Comparison of ENCODE assay signal across 2 cellular contexts in the genomic region with DNA sequence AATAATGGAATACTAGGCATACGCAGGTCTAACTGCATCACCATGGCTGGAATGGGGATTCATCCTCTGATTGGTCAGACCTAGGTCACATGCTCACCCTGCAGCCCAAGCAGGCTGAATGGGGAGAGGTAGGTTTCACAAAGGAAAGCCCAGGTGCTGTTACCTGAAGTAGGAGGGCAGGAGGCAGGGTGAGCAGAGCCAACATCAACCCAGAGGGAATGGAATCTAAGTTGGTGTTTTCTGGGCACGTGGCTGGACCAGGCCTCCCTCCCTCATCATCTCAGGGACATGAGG.
TF ChIP-seq lines count a peak whose summit lies in the region.

No MANE protein-coding gene starts in this region.

TF ChIP-seq in HepG2, 621 proteins besides CTCF, POLR2A, EP300 and RAD21:
- TF ChIP-seq, protein P1, sequence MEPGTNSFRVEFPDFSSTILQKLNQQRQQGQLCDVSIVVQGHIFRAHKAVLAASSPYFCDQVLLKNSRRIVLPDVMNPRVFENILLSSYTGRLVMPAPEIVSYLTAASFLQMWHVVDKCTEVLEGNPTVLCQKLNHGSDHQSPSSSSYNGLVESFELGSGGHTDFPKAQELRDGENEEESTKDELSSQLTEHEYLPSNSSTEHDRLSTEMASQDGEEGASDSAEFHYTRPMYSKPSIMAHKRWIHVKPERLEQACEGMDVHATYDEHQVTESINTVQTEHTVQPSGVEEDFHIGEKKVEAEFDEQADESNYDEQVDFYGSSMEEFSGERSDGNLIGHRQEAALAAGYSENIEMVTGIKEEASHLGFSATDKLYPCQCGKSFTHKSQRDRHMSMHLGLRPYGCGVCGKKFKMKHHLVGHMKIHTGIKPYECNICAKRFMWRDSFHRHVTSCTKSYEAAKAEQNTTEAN (CRISPR knock-in tag; conservative IDR thresholded peaks at IDR 0.05) = no peak
- TF ChIP-seq NAIF1 (CRISPR knock-in tag; IDR thresholded peaks at IDR 0.05; ENCODE audit: borderline replicate concordance) = no peak
- TF ChIP-seq, protein P2, sequence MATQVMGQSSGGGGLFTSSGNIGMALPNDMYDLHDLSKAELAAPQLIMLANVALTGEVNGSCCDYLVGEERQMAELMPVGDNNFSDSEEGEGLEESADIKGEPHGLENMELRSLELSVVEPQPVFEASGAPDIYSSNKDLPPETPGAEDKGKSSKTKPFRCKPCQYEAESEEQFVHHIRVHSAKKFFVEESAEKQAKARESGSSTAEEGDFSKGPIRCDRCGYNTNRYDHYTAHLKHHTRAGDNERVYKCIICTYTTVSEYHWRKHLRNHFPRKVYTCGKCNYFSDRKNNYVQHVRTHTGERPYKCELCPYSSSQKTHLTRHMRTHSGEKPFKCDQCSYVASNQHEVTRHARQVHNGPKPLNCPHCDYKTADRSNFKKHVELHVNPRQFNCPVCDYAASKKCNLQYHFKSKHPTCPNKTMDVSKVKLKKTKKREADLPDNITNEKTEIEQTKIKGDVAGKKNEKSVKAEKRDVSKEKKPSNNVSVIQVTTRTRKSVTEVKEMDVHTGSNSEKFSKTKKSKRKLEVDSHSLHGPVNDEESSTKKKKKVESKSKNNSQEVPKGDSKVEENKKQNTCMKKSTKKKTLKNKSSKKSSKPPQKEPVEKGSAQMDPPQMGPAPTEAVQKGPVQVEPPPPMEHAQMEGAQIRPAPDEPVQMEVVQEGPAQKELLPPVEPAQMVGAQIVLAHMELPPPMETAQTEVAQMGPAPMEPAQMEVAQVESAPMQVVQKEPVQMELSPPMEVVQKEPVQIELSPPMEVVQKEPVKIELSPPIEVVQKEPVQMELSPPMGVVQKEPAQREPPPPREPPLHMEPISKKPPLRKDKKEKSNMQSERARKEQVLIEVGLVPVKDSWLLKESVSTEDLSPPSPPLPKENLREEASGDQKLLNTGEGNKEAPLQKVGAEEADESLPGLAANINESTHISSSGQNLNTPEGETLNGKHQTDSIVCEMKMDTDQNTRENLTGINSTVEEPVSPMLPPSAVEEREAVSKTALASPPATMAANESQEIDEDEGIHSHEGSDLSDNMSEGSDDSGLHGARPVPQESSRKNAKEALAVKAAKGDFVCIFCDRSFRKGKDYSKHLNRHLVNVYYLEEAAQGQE (IDR thresholded peaks at IDR 0.05; ENCODE audit: borderline replicate concordance in 1 of 2, low read depth in 1 of 2, low read length in 2 of 2) = no peak
- TF ChIP-seq, protein P3, sequence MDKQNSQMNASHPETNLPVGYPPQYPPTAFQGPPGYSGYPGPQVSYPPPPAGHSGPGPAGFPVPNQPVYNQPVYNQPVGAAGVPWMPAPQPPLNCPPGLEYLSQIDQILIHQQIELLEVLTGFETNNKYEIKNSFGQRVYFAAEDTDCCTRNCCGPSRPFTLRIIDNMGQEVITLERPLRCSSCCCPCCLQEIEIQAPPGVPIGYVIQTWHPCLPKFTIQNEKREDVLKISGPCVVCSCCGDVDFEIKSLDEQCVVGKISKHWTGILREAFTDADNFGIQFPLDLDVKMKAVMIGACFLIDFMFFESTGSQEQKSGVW (CRISPR knock-in tag; IDR thresholded peaks at IDR 0.05; ENCODE audit: borderline replicate concordance) = no peak
- TF ChIP-seq, protein P4, sequence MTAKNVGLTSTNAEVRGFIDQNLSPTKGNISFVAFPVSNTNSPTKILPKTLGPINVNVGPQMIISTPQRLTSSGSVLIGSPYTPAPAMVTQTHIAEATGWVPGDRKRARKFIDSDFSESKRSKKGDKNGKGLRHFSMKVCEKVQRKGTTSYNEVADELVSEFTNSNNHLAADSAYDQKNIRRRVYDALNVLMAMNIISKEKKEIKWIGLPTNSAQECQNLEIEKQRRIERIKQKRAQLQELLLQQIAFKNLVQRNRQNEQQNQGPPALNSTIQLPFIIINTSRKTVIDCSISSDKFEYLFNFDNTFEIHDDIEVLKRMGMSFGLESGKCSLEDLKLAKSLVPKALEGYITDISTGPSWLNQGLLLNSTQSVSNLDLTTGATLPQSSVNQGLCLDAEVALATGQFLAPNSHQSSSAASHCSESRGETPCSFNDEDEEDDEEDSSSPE (CRISPR knock-in tag; IDR thresholded peaks at IDR 0.05) = no peak
- no peak for TF ChIP-seq FOXK1 (CRISPR knock-in tag; IDR thresholded peaks at IDR 0.05; ENCODE audit: borderline replicate concordance, low read depth)
- TF ChIP-seq MAFF (IDR thresholded peaks at IDR 0.05; ENCODE audit: low read depth, low read length) = peak; percentile 0; the same call in 1 of the 2 replicates
- no peak for TF ChIP-seq ZNF496 (CRISPR knock-in tag; IDR thresholded peaks at IDR 0.05; ENCODE audit: insufficient replicate concordance)
- peak; percentile 63 for TF ChIP-seq NFYC (CRISPR knock-in tag; IDR thresholded peaks at IDR 0.05)
- no peak for TF ChIP-seq STAG1 (CRISPR knock-in tag; IDR thresholded peaks at IDR 0.05)
- peak; percentile 34; the same call in 1 of the 2 replicates for TF ChIP-seq NFYB (CRISPR knock-in tag; IDR thresholded peaks at IDR 0.05)
- no peak for TF ChIP-seq ZNF556 (CRISPR knock-in tag; IDR thresholded peaks at IDR 0.05; ENCODE audit: borderline replicate concordance)
TF ChIP-seq in HepG2: peak in this region for 3.

TF ChIP-seq in K562, 482 proteins besides CTCF, POLR2A, EP300 and RAD21:
- peak; percentile 72; the same call in 1 of the 2 replicates for TF ChIP-seq RAD51 (IDR thresholded peaks at IDR 0.05; ENCODE audit: borderline replicate concordance, low read depth)
- TF ChIP-seq, protein P5, sequence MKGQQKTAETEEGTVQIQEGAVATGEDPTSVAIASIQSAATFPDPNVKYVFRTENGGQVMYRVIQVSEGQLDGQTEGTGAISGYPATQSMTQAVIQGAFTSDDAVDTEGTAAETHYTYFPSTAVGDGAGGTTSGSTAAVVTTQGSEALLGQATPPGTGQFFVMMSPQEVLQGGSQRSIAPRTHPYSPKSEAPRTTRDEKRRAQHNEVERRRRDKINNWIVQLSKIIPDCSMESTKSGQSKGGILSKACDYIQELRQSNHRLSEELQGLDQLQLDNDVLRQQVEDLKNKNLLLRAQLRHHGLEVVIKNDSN (CRISPR knock-in tag; IDR thresholded peaks at IDR 0.05) = peak; percentile 91
- no peak for TF ChIP-seq MCM7 (IDR thresholded peaks at IDR 0.05)
- no peak for TF ChIP-seq ZNF3 (CRISPR knock-in tag; IDR thresholded peaks at IDR 0.05)
- TF ChIP-seq LEF1 (IDR thresholded peaks at IDR 0.05) = no peak
- TF ChIP-seq, protein P6, sequence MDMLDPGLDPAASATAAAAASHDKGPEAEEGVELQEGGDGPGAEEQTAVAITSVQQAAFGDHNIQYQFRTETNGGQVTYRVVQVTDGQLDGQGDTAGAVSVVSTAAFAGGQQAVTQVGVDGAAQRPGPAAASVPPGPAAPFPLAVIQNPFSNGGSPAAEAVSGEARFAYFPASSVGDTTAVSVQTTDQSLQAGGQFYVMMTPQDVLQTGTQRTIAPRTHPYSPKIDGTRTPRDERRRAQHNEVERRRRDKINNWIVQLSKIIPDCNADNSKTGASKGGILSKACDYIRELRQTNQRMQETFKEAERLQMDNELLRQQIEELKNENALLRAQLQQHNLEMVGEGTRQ (CRISPR knock-in tag; IDR thresholded peaks at IDR 0.05) = peak; percentile 76
- TF ChIP-seq NFYB (IDR thresholded peaks at IDR 0.05; ENCODE audit: extremely low read depth, insufficient read length) = peak; percentile 2
